Comparison of ENCODE assay signal across 8 cellular contexts in genomic region chr22:45212306-45212709, GRCh38. TPM values are rescaled to one million over a fixed set of nuclear protein-coding genes. Genes with fewer than 3 reads are reported as not detected.
DNase-seq lines count a peak whose midpoint lies in the region; ATAC-seq, FAIRE-seq and TF ChIP-seq lines count a peak whose summit lies in the region.

No MANE protein-coding gene starts in this region.

- DNase-seq in Caki2 (ENCODE audit: low read depth) (peak; percentile 94), glomerular visceral epithelial cell (ENCODE audit: extremely low spot score) (peak; percentile 76), pancreas (peak in 3 of 6 donors; percentile 40 to 65 (median 56)), SIG-M5 (lab: John Stamatoyannopoulos, UW) (no peak)
- DNase-seq in activated effector memory CD4-positive, alpha-beta T cell treated with anti-CD3 and anti-CD28 coated beads, Interleukin-2, amount 50 U/mL, for 16 hours = no peak

- no peak overlapping the region for H3K27ac ChIP-seq in pancreas

- H3K27me3 ChIP-seq in pancreas = no peaks in the 10 kb centered on the region

- no peaks in the 10 kb centered on the region for H3K36me3 ChIP-seq in pancreas

- no peak for TF ChIP-seq CTCF in pancreas (IDR thresholded peaks at IDR 0.05)

- ATAC-seq in SK-N-SH treated with all-trans-retinoic acid at 6 μM for 48 hours (peak; percentile 83), pancreas (peak in 3 of 4 donors; percentile 5 to 35 (median 26)), HG03520 (IDR thresholded peaks at IDR 0.05; ENCODE audit: unreplicated experiment) (no peak), GM21526 (IDR thresholded peaks at IDR 0.05; ENCODE audit: low FRiP score, unreplicated experiment) (no peak)

- WGBS in pancreas, 2 donors = 59 to 63% methylated on average over 14 of the region's 14 CpGs

- in situ Hi-C loops in Caki2 (cut with HindIII; ENCODE audit: low pct_unique_long_range_greater_than_20kb, low sequenced_read_pairs) = no loop called here

- H3K9me3 ChIP-seq in pancreas = no peaks in the 10 kb centered on the region

- H3K4me3 ChIP-seq in pancreas = no peak overlapping the region

- intact Hi-C loops in pancreas (cut with DNase I) = no loop called here

- no peak for FAIRE-seq in pancreas (lab: Jason Lieb, UNC)

- H3K4me1 ChIP-seq in pancreas = no peaks in the 10 kb centered on the region

TF ChIP-seq in SK-N-SH treated with all-trans-retinoic acid at 6 μM for 48 hours, 23 proteins besides CTCF, POLR2A, EP300 and RAD21:
- TF ChIP-seq ARNTL (CRISPR knock-in tag; IDR thresholded peaks at IDR 0.05; ENCODE audit: borderline replicate concordance, low read depth) (no peak), TSHZ2 (CRISPR knock-in tag; IDR thresholded peaks at IDR 0.05) (no peak), PATZ1 (CRISPR knock-in tag; IDR thresholded peaks at IDR 0.05; ENCODE audit: borderline replicate concordance) (peak; percentile 51; the same call in 1 of the 2 replicates)

RNA-seq across cellular contexts. Expression of gene KIAA0930, which starts 28.4 kb away (rescaled TPM):
- 102 and 131 TPM in 2 replicates for total RNA-seq in Caki2 (2014; rRNA removed; shearing (Covaris generic); ENCODE audit: low replicate concordance)
- total RNA-seq in pancreas = 10 to 100 TPM; 14.6 to 36.8 (median 24.1) TPM
- 10 to 100 TPM; 18.1 TPM for polyA plus RNA-seq in pancreas

RNA-seq across cellular contexts. Expression of gene NUP50, which starts 48.6 kb away (rescaled TPM):
- 56.5 and 68.1 TPM in 2 replicates for total RNA-seq in Caki2 (2014; rRNA removed; shearing (Covaris generic); ENCODE audit: low replicate concordance)
- 10 to 100 TPM; 27.0 to 35.2 (median 28.2) TPM for total RNA-seq in pancreas
- 10 to 100 TPM; 11.8 to 15.9 TPM for polyA plus RNA-seq in pancreas

Comparison
In these comparisons a context has a peak if more than half of its experiments do, and no peak if none do; other contexts are left out.
1. DNase-seq: peak in Caki2 (single experiment) and glomerular visceral epithelial cell (single experiment); none in SIG-M5 (single experiment) and activated effector memory CD4-positive, alpha-beta T cell treated with anti-CD3 and anti-CD28 coated beads, Interleukin-2, amount 50 U/mL, for 16 hours (single experiment).
2. ATAC-seq: peak in SK-N-SH treated with all-trans-retinoic acid at 6 μM for 48 hours (single experiment) and pancreas (3 of 4); none in HG03520 (single experiment) and GM21526 (single experiment).